In the genomic region with DNA sequence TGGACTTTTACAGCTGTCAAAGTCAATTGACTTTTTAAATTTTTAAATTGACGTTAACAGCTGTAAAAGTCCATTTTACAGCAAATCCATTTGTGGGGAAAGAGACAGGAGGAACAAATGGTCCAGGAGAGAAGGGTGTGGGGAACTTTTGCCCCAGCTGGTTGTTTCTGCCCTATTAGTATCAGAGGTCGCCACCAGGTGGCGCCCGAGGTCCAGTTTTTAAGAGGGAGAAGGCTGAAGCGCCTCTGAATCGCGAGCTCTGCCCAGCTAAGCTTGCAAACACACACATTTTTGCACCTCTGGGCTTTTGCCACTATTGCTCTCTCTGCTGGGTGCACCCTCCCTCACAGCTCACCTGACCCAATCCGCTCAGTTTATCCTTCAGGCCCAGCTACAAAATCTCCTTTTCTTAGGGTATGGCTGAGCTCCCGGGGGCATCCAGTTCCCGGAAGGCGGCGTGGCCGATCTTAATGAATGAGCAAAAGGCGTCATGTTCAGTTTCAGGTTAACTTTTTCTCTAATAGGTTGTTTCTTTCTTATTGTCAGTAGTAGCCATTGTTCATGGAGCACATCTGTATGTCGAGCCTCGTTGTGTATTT, we compare ENCODE assay signal across 8 cellular contexts. TPM values are rescaled to one million over a fixed set of nuclear protein-coding genes. Genes with fewer than 3 reads are reported as not detected.
DNase-seq lines count a peak whose midpoint lies in the region; TF ChIP-seq lines count a peak whose summit lies in the region.

No MANE protein-coding gene starts in this region.

- H3K9me2 ChIP-seq in OCI-LY1 (ENCODE audit: low read depth, low read length): no peaks in the 10 kb centered on the region

- H3K36me3 ChIP-seq in OCI-LY1 (ENCODE audit: insufficient read depth, low read length): no peaks in the 10 kb centered on the region; the same call in 1 of the 2 replicates

- H3K36me3 Mint-ChIP-seq in endothelial cell (ENCODE audit: low read depth, unreplicated experiment): peaks cover 3% of the 10 kb centered on the region

- H3F3A ChIP-seq in OCI-LY1 (ENCODE audit: insufficient read depth, low read length): no peaks in the 10 kb centered on the region

- H3K27me3 ChIP-seq in OCI-LY1 (ENCODE audit: insufficient read depth, low read length): peaks cover 3% of the 10 kb centered on the region; the same call in 1 of the 2 replicates

- H3K9ac ChIP-seq in OCI-LY1 (ENCODE audit: low read length): no peak overlapping the region

- no peak overlapping the region for H3K27ac ChIP-seq in OCI-LY1 (ENCODE audit: low read depth, low read length, poor library complexity, severe bottlenecking)

- DNase-seq in NCI-H2107 (lab: John Stamatoyannopoulos, UW): peak; percentile 54
- no peak for DNase-seq in NCI-H2107 treated with DMSO at 0.1 percent for 48 hours (lab: John Stamatoyannopoulos, UW; ENCODE audit: unreplicated experiment)
- DNase-seq in HS-27A (ENCODE audit: low read depth): peak; percentile 20
- DNase-seq in activated CD8-positive, alpha-beta memory T cell treated with anti-CD3 and anti-CD28 coated beads, Interleukin-2, amount 50 U/mL, for 24 hours (ENCODE audit: extremely low read depth): peak; percentile 49
- peak; percentile 83 for DNase-seq in endothelial cell (ENCODE audit: low spot score)
- DNase-seq in mucosa of gallbladder (ENCODE audit: low spot score): peak; percentile 84
- DNase-seq in stimulated activated CD8-positive, alpha-beta memory T cell treated with anti-CD3 and anti-CD28 coated beads, Interleukin-4, amount 100 ng/mL, for 4 hours (ENCODE audit: low read depth in 2 of 2, low spot score in 1 of 2): peak; percentile 50 to 62

- no peaks in the 10 kb centered on the region for H3K79me2 ChIP-seq in OCI-LY1 (ENCODE audit: insufficient read depth, low read length)

- peaks cover 9% of the 10 kb centered on the region for H3K4me1 Mint-ChIP-seq in endothelial cell (ENCODE audit: unreplicated experiment)

- peak overlapping the region; percentile 56; the same call in 1 of the 2 replicates for H3K4me2 ChIP-seq in OCI-LY1 (ENCODE audit: low read length)

- H3K4me3 ChIP-seq in OCI-LY1 (ENCODE audit: low read depth, low read length, poor library complexity, severe bottlenecking): peak overlapping the region; percentile 32

- no peak overlapping the region for H3K4me3 Mint-ChIP-seq in endothelial cell (ENCODE audit: unreplicated experiment)

- H3K27ac Mint-ChIP-seq in endothelial cell (ENCODE audit: unreplicated experiment): no peak overlapping the region

- H3K4me1 ChIP-seq in OCI-LY1 (ENCODE audit: insufficient read depth, low read length, severe bottlenecking): peaks cover 4% of the 10 kb centered on the region

- no peaks in the 10 kb centered on the region for H4K20me1 ChIP-seq in OCI-LY1 (ENCODE audit: insufficient read depth, low read length)

- H3K9me3 ChIP-seq in OCI-LY1 (ENCODE audit: low read length): peaks cover 9% of the 10 kb centered on the region

- H2AFZ ChIP-seq in OCI-LY1 (ENCODE audit: low read length): 0 out of 2 replicates have a peak overlapping the region, but pooled peaks have one; percentile 42

- no peaks in the 10 kb centered on the region for H3K9me3 Mint-ChIP-seq in endothelial cell (ENCODE audit: unreplicated experiment)

- peaks cover 4% of the 10 kb centered on the region for H3K27me3 Mint-ChIP-seq in endothelial cell (ENCODE audit: unreplicated experiment)

- TF ChIP-seq CTCF in OCI-LY1 (IDR thresholded peaks at IDR 0.05; ENCODE audit: low read length) (peak; percentile 76), endothelial cell (IDR thresholded peaks at IDR 0.05; ENCODE audit: unreplicated experiment) (peak; percentile 96)

RNA-seq across cellular contexts. Expression of a gene that starts 6.3 kb away (rescaled TPM):
- total RNA-seq in endothelial cell (ENCODE audit: unreplicated experiment): 4.0 TPM
- 10.9 TPM for total RNA-seq in mucosa of gallbladder
